Comparison of ENCODE assay signal across 1 cellular context in the genomic region with DNA sequence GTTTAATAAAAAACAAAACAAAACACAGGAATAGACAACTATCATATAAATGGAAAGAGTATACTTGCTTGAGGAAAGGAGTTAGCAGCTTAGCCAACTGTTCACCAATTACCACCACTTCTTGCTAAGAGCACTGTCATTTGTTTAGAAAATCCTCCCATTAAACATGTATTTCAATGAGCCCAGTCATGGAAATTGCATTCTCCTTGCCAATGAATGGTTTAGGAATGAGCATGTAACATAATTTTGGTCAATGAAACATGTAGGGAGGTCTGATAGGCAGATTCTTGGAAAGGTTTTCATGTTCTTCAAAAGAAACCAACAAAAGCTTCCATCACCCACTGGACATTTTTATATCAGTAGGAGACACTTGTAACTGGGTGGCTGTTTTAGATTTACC.
TF ChIP-seq lines count a peak whose summit lies in the region.

No MANE protein-coding gene starts in this region.

TF ChIP-seq in IMR-90, 13 proteins besides CTCF, POLR2A, EP300 and RAD21 (continued from another document):
- TF ChIP-seq CEBPB (IDR thresholded peaks at IDR 0.05; ENCODE audit: low read depth, low read length) (peak; percentile 71; the same call in 1 of the 2 replicates), USF2 (IDR thresholded peaks at IDR 0.05; ENCODE audit: low read depth, low read length) (no peak), FOS (IDR thresholded peaks at IDR 0.05; ENCODE audit: low read depth, low read length) (peak; percentile 81), BHLHE40 (IDR thresholded peaks at IDR 0.05; ENCODE audit: low read depth, low read length) (no peak), MAFK (IDR thresholded peaks at IDR 0.05; ENCODE audit: low read depth, low read length) (peak; percentile 53; the same call in 1 of the 2 replicates), SMC3 (IDR thresholded peaks at IDR 0.05; ENCODE audit: low read depth, low read length) (0 out of 2 replicates have a peak, but pooled peaks have one; percentile 9), MAZ (IDR thresholded peaks at IDR 0.05; ENCODE audit: borderline replicate concordance, low read depth, low read length) (no peak), CHD1 (IDR thresholded peaks at IDR 0.05; ENCODE audit: low read depth, low read length) (no peak)
